In genomic region chr22:20811171-20811570, GRCh38 we compare ENCODE assay signal across 16 cellular contexts. TPM values are rescaled to one million over a fixed set of nuclear protein-coding genes. Genes with fewer than 3 reads are reported as not detected.
DNase-seq lines count a peak whose midpoint lies in the region; ATAC-seq and TF ChIP-seq lines count a peak whose summit lies in the region.
"Had no signal": no experiment of that assay in that cellular context is flagged by ENCODE, and none has a peak within 500 bp of the region (broad histone marks: within the 10 kb centered on the region; RNA-seq: fewer than 3 reads in every experiment).

No MANE protein-coding gene starts in this region.

- CTCF ChIA-PET in activated CD8-positive, alpha-beta T cell treated with anti-CD3 and anti-CD28 coated beads, Interleukin-2, amount 10 ng/mL, durations not matched to agents 7 days and 5 days (lab: Charles Lee) = no interaction called here

- DNase-seq in activated naive CD4-positive, alpha-beta T cell treated with Interleukin-2 at 50 U/mL for 16 hours = no peak
- DNase-seq in activated CD8-positive, alpha-beta T cell treated with anti-CD3 and anti-CD28 coated beads, Interleukin-2, amount 10 ng/mL, durations not matched to agents 7 days and 5 days = peak; percentile 32
- DNase-seq in endodermal cell (no peak), SHP77 treated with DMSO at 0.1 percent for 48 hours (lab: John Stamatoyannopoulos, UW) (no peak)
- DNase-seq in effector memory CD8-positive, alpha-beta T cell = no peak
- DNase-seq: DMS 273 treated with DMSO at 0.1 percent for 48 hours, KBM-7, NCI-H1092, NCI-H1694, NCI-H345, NCI-H69 had no signal

- H3K27me3 ChIP-seq in endodermal cell (ENCODE audit: control insufficient read depth, insufficient read depth, low read length, poor library complexity, severe bottlenecking) (no peaks in the 10 kb centered on the region), thymus (ENCODE audit: control insufficient read depth, insufficient read depth) (no peaks in the 10 kb centered on the region)

- no peaks in the 10 kb centered on the region for H3K9me3 Mint-ChIP-seq in activated naive CD4-positive, alpha-beta T cell treated with anti-CD3 and anti-CD28 coated beads, Interleukin-2, amount 50 U/mL, for 24 hours
- no peaks in the 10 kb centered on the region for H3K9me3 Mint-ChIP-seq in activated CD8-positive, alpha-beta T cell treated with anti-CD3 and anti-CD28 coated beads, Interleukin-2, amount 10 ng/mL, durations not matched to agents 7 days and 5 days (ENCODE audit: insufficient read depth)
- no peaks in the 10 kb centered on the region for H3K9me3 Mint-ChIP-seq in endodermal cell
- H3K9me3 Mint-ChIP-seq in effector memory CD8-positive, alpha-beta T cell = no peaks in the 10 kb centered on the region
- H3K9me3 Mint-ChIP-seq: GM23338 had no signal

- ATAC-seq in activated CD8-positive, alpha-beta T cell treated with anti-CD3 and anti-CD28 coated beads, Interleukin-2, amount 10 ng/mL, durations not matched to agents 7 days and 5 days = peak; percentile 36
- ATAC-seq in effector memory CD8-positive, alpha-beta T cell (replicated peaks) = no peak
- ATAC-seq: GM23338 had no signal

- H3K4me1 ChIP-seq in endodermal cell (ENCODE audit: control insufficient read depth, insufficient read depth, low read length) = no peaks in the 10 kb centered on the region
- peaks cover 2% of the 10 kb centered on the region for H3K4me1 ChIP-seq in thymus (ENCODE audit: control insufficient read depth, insufficient read depth, low read length)

- H3K9ac ChIP-seq in endodermal cell (ENCODE audit: extremely low read depth, low read length, poor library complexity, severe bottlenecking) = no peak overlapping the region

- H3K27ac Mint-ChIP-seq in activated naive CD4-positive, alpha-beta T cell treated with anti-CD3 and anti-CD28 coated beads, Interleukin-2, amount 50 U/mL, for 24 hours = peak overlapping the region; percentile 87
- H3K27ac Mint-ChIP-seq in activated CD8-positive, alpha-beta T cell treated with anti-CD3 and anti-CD28 coated beads, Interleukin-2, amount 10 ng/mL, durations not matched to agents 7 days and 5 days = peak overlapping the region; percentile 80
- peak overlapping the region; percentile 49 for H3K27ac Mint-ChIP-seq in endodermal cell
- peak overlapping the region in 1 of 2 donors; percentile 56 for H3K27ac Mint-ChIP-seq in effector memory CD8-positive, alpha-beta T cell
- H3K27ac Mint-ChIP-seq: GM23338 had no signal

- no peak overlapping the region for H3K4me3 ChIP-seq in endodermal cell (ENCODE audit: low read length)
- H3K4me3 ChIP-seq in thymus (ENCODE audit: low read length) = no peak overlapping the region
- H3K4me3 ChIP-seq: GM23338 had no signal

- H3K27ac ChIP-seq in endodermal cell (ENCODE audit: low read depth, low read length) (no peak overlapping the region), thymus (ENCODE audit: low read depth) (peak overlapping the region; percentile 1)

- no peak for TF ChIP-seq CTCF in endodermal cell (conservative IDR thresholded peaks at IDR 0.05)

- no peaks in the 10 kb centered on the region for H3K27me3 Mint-ChIP-seq in activated naive CD4-positive, alpha-beta T cell treated with anti-CD3 and anti-CD28 coated beads, Interleukin-2, amount 50 U/mL, for 24 hours
- no peaks in the 10 kb centered on the region for H3K27me3 Mint-ChIP-seq in activated CD8-positive, alpha-beta T cell treated with anti-CD3 and anti-CD28 coated beads, Interleukin-2, amount 10 ng/mL, durations not matched to agents 7 days and 5 days (ENCODE audit: low read depth)
- H3K27me3 Mint-ChIP-seq in endodermal cell (ENCODE audit: insufficient read depth) = no peaks in the 10 kb centered on the region
- H3K27me3 Mint-ChIP-seq in effector memory CD8-positive, alpha-beta T cell = no peaks in the 10 kb centered on the region

- POLR2A ChIA-PET in activated CD8-positive, alpha-beta T cell treated with anti-CD3 and anti-CD28 coated beads, Interleukin-2, amount 10 ng/mL, durations not matched to agents 7 days and 5 days (lab: Charles Lee) = no interaction called here

- peaks cover 14% of the 10 kb centered on the region for H3K4me1 Mint-ChIP-seq in activated naive CD4-positive, alpha-beta T cell treated with anti-CD3 and anti-CD28 coated beads, Interleukin-2, amount 50 U/mL, for 24 hours
- H3K4me1 Mint-ChIP-seq in activated CD8-positive, alpha-beta T cell treated with anti-CD3 and anti-CD28 coated beads, Interleukin-2, amount 10 ng/mL, durations not matched to agents 7 days and 5 days (ENCODE audit: low read depth) = peaks cover 26% of the 10 kb centered on the region
- H3K4me1 Mint-ChIP-seq in endodermal cell = peaks cover under 1% of the 10 kb centered on the region
- peaks cover 0 to 4% of the 10 kb centered on the region in 2 donors for H3K4me1 Mint-ChIP-seq in effector memory CD8-positive, alpha-beta T cell (ENCODE audit: low read depth in 2 of 2)
- H3K4me1 Mint-ChIP-seq: GM23338 had no signal

- H3K36me3 ChIP-seq in endodermal cell (ENCODE audit: control insufficient read depth, insufficient read depth, low read length) (peaks cover 62% of the 10 kb centered on the region), thymus (ENCODE audit: control insufficient read depth, insufficient read depth) (peaks cover 59% of the 10 kb centered on the region)

- H3K36me3 Mint-ChIP-seq in activated naive CD4-positive, alpha-beta T cell treated with anti-CD3 and anti-CD28 coated beads, Interleukin-2, amount 50 U/mL, for 24 hours = peaks cover 27% of the 10 kb centered on the region
- H3K36me3 Mint-ChIP-seq in activated CD8-positive, alpha-beta T cell treated with anti-CD3 and anti-CD28 coated beads, Interleukin-2, amount 10 ng/mL, durations not matched to agents 7 days and 5 days (ENCODE audit: low read depth) = peaks cover 58% of the 10 kb centered on the region
- H3K36me3 Mint-ChIP-seq in endodermal cell (ENCODE audit: low read depth) = peaks cover 56% of the 10 kb centered on the region
- peaks cover 65% of the 10 kb centered on the region for H3K36me3 Mint-ChIP-seq in effector memory CD8-positive, alpha-beta T cell (ENCODE audit: insufficient read depth)

- WGBS in endodermal cell (ENCODE audit: insufficient coverage in 1 of 2, insufficient read length in 1 of 2), 2 experiments = 100% methylated on average over 1 of the region's 1 CpG
- WGBS in thymus = 86% methylated on average over 1 of the region's 1 CpG

- peak overlapping the region; percentile 9 for H3K4me3 Mint-ChIP-seq in activated naive CD4-positive, alpha-beta T cell treated with anti-CD3 and anti-CD28 coated beads, Interleukin-2, amount 50 U/mL, for 24 hours
- no peak overlapping the region for H3K4me3 Mint-ChIP-seq in activated CD8-positive, alpha-beta T cell treated with anti-CD3 and anti-CD28 coated beads, Interleukin-2, amount 10 ng/mL, durations not matched to agents 7 days and 5 days
- H3K4me3 Mint-ChIP-seq in endodermal cell = no peak overlapping the region
- no peak overlapping the region for H3K4me3 Mint-ChIP-seq in effector memory CD8-positive, alpha-beta T cell
- H3K4me3 Mint-ChIP-seq: GM23338 had no signal

- H3K9me3 ChIP-seq in endodermal cell (ENCODE audit: control insufficient read depth, low read length) = no peaks in the 10 kb centered on the region
- no peaks in the 10 kb centered on the region for H3K9me3 ChIP-seq in thymus (ENCODE audit: control insufficient read depth)

RNA-seq across cellular contexts. Expression of gene SERPIND1, which starts 37.3 kb away (rescaled TPM):
- not detected for total RNA-seq in activated CD8-positive, alpha-beta T cell treated with anti-CD3 and anti-CD28 coated beads, Interleukin-2, amount 10 ng/mL, durations not matched to agents 7 days and 5 days
- not detected for total RNA-seq in endodermal cell
- polyA plus RNA-seq in endodermal cell (2013, experiment 1 of 2) = not detected
- polyA plus RNA-seq in endodermal cell (2013, experiment 2 of 2) = not detected
- polyA plus RNA-seq in thymus = 0.11 TPM
- total RNA-seq: GM23338, M059J had no signal
- polyA plus RNA-seq: BJ, GM23338 had no signal

RNA-seq across cellular contexts. Expression of gene PI4KA, which starts 47.4 kb away (rescaled TPM):
- total RNA-seq in activated CD8-positive, alpha-beta T cell treated with anti-CD3 and anti-CD28 coated beads, Interleukin-2, amount 10 ng/mL, durations not matched to agents 7 days and 5 days = 100 to 1,000 TPM; 112 to 120 TPM
- total RNA-seq in endodermal cell = 10 to 100 TPM; 49.0 to 62.0 TPM
- 35.3 TPM for polyA plus RNA-seq in endodermal cell (2013, experiment 1 of 2)
- polyA plus RNA-seq in endodermal cell (2013, experiment 2 of 2) = 33.2 TPM
- 64.0 TPM for polyA plus RNA-seq in thymus

RNA-seq across cellular contexts. Expression of gene SNAP29, which starts 47.6 kb away (rescaled TPM):
- 10 to 100 TPM; 30.7 to 32.3 TPM for total RNA-seq in activated CD8-positive, alpha-beta T cell treated with anti-CD3 and anti-CD28 coated beads, Interleukin-2, amount 10 ng/mL, durations not matched to agents 7 days and 5 days
- 10 to 100 TPM; 16.5 to 21.8 TPM for total RNA-seq in endodermal cell
- 17.1 TPM for polyA plus RNA-seq in endodermal cell (2013, experiment 1 of 2)
- polyA plus RNA-seq in endodermal cell (2013, experiment 2 of 2) = 18.4 TPM
- polyA plus RNA-seq in thymus = 19.2 TPM
